ENCODE assay signal across 11 cellular contexts in genomic region chr2:240438810-240439697, GRCh38. TPM values are rescaled to one million over a fixed set of nuclear protein-coding genes. Genes with fewer than 3 reads are reported as not detected.
DNase-seq lines count a peak whose midpoint lies in the region; ATAC-seq and TF ChIP-seq lines count a peak whose summit lies in the region.
"Had no signal": no experiment of that assay in that cellular context is flagged by ENCODE, and none has a peak within 500 bp of the region (broad histone marks: within the 10 kb centered on the region; RNA-seq: fewer than 3 reads in every experiment).

No MANE protein-coding gene starts in this region.

- H3K36me3 ChIP-seq in WERI-Rb-1 = no peaks in the 10 kb centered on the region
- no peaks in the 10 kb centered on the region for H3K36me3 ChIP-seq in left ventricle myocardium inferior
- H3K36me3 ChIP-seq in prostate gland = no peaks in the 10 kb centered on the region

- no peak for ATAC-seq in GM18498 (IDR thresholded peaks at IDR 0.05; ENCODE audit: unreplicated experiment)
- ATAC-seq in HG02678 (IDR thresholded peaks at IDR 0.05; ENCODE audit: unreplicated experiment) = no peak

- H3K4me3 Mint-ChIP-seq in nephron progenitor cell = no peak overlapping the region
- H3K4me3 Mint-ChIP-seq: activated CD4-positive, alpha-beta memory T cell treated with anti-CD3 and anti-CD28 coated beads for 36 hours had no signal

- H3K9me3 ChIP-seq in WERI-Rb-1 (ENCODE audit: severe bottlenecking) = no peaks in the 10 kb centered on the region
- H3K9me3 ChIP-seq in left ventricle myocardium inferior (replicated peaks) = no peaks in the 10 kb centered on the region
- H3K9me3 ChIP-seq in prostate gland = no peaks in the 10 kb centered on the region

- no peaks in the 10 kb centered on the region for H3K9me3 Mint-ChIP-seq in nephron progenitor cell
- H3K9me3 Mint-ChIP-seq: activated CD4-positive, alpha-beta memory T cell treated with anti-CD3 and anti-CD28 coated beads for 36 hours had no signal

- no peak overlapping the region for H3K27ac Mint-ChIP-seq in nephron progenitor cell
- H3K27ac Mint-ChIP-seq: activated CD4-positive, alpha-beta memory T cell treated with anti-CD3 and anti-CD28 coated beads for 36 hours had no signal

- WGBS in prostate gland = 61% methylated on average over 25 of the region's 25 CpGs

- no peaks in the 10 kb centered on the region for H3K27me3 ChIP-seq in WERI-Rb-1 (ENCODE audit: insufficient read depth, low read depth, severe bottlenecking)
- H3K27me3 ChIP-seq in left ventricle myocardium inferior (ENCODE audit: low read depth) = peaks cover 47% of the 10 kb centered on the region
- H3K27me3 ChIP-seq in prostate gland (replicated peaks; ENCODE audit: insufficient read depth) = no peaks in the 10 kb centered on the region

- intact Hi-C loops in left ventricle myocardium inferior (cut with micrococcal nuclease) = loop anchor here (5.0 kb wide), 1 partner anchor 197 kb away; no protein-coding TSS in a partner anchor
- intact Hi-C loops in prostate gland (cut with DNase I) = loop anchor here (1.0 to 2.0 kb wide), 2 partner anchors 140 to 206 kb away; no protein-coding TSS in a partner anchor

- H3K27ac ChIP-seq in WERI-Rb-1 = no peak overlapping the region
- peak overlapping the region; percentile 95 for H3K27ac ChIP-seq in left ventricle myocardium inferior (replicated peaks)
- peak overlapping the region in 1 of 2 donors; percentile 38 for H3K27ac ChIP-seq in prostate gland
- H3K27ac ChIP-seq: KMS-11 had no signal

- TF ChIP-seq POLR2A in prostate gland (IDR thresholded peaks at IDR 0.05) = peak; percentile 25

- H3K4me1 ChIP-seq in left ventricle myocardium inferior (peaks cover 81% of the 10 kb centered on the region), prostate gland (replicated peaks) (peaks cover 23% of the 10 kb centered on the region)

- H3K4me3 ChIP-seq in WERI-Rb-1 (ENCODE audit: low read depth, low read length) (no peak overlapping the region), left ventricle myocardium inferior (peak overlapping the region; percentile 87), prostate gland (no peak overlapping the region)

- TF ChIP-seq CTCF in WERI-Rb-1 (IDR thresholded peaks at IDR 0.05; ENCODE audit: low read depth, low read length) = no peak
- no peak for TF ChIP-seq CTCF in left ventricle myocardium inferior (IDR thresholded peaks at IDR 0.05; ENCODE audit: borderline replicate concordance)
- no peak for TF ChIP-seq CTCF in prostate gland (IDR thresholded peaks at IDR 0.05)
- TF ChIP-seq CTCF in nephron progenitor cell (IDR thresholded peaks at IDR 0.05) = no peak

- no peaks in the 10 kb centered on the region for H3K36me3 Mint-ChIP-seq in nephron progenitor cell (ENCODE audit: low read depth)
- H3K36me3 Mint-ChIP-seq: activated CD4-positive, alpha-beta memory T cell treated with anti-CD3 and anti-CD28 coated beads for 36 hours had no signal

- peaks cover 10% of the 10 kb centered on the region for H3K4me1 Mint-ChIP-seq in nephron progenitor cell

- peaks cover 11% of the 10 kb centered on the region for H3K27me3 Mint-ChIP-seq in nephron progenitor cell (ENCODE audit: low read depth, poor library complexity)

- DNase-seq in Ammon's horn (ENCODE audit: low spot score) (peak; percentile 33), WERI-Rb-1 (peak; percentile 4), left ventricle myocardium inferior (peak; percentile 49), prostate gland (ENCODE audit: low spot score) (no peak), nephron progenitor cell (no peak), occipital lobe (lab: John Stamatoyannopoulos, UW) (no peak)
- DNase-seq: NCI-H510A had no signal

RNA-seq across cellular contexts. Expression of gene GPC1, which starts 3.6 kb away (rescaled TPM):
- total RNA-seq in left ventricle myocardium inferior = 187 TPM
- 100 to 1,000 TPM in 1 of 2 donors, 10 to 100 TPM in 1; 80.7 to 447 TPM for total RNA-seq in prostate gland
- total RNA-seq in occipital lobe = 37.3 TPM

Comparison
In these comparisons a context has a peak if more than half of its experiments do, and no peak if none do; other contexts are left out.
1. DNase-seq: peak in Ammon's horn (single experiment), WERI-Rb-1 (single experiment) and left ventricle myocardium inferior (single experiment); none in prostate gland (single experiment), nephron progenitor cell (single experiment) and occipital lobe (single experiment).